In the genomic region with DNA sequence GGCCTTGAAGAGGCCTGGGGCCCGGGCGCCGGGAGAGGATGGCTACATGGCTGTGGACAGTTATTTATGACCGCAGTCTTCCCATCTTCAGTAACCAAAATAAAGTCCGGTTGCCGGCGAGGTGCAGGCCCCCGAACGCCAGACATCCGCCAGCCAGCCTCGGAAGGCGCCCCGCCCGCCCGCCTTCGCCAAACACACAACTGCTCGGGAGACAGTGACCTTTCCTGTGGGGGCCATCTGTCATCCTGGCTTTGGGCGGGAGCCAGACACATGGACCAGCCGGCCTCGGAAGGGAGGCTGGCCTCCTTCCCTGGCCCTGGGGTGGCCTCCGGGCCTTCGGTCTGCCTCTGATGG, we compare ENCODE assay signal across 12 cellular contexts.
A peak's percentile ranks its signal among the peaks of the same experiment; 100 is the strongest.
DNase-seq lines count a peak whose midpoint lies in the region; ATAC-seq and TF ChIP-seq lines count a peak whose summit lies in the region.
"Had no signal": no experiment of that assay in that cellular context is flagged by ENCODE, and none has a peak within 500 bp of the region (broad histone marks: within the 10 kb centered on the region; RNA-seq: fewer than 3 reads in every experiment).

No MANE protein-coding gene starts in this region.

- no peaks in the 10 kb centered on the region for H3K9me3 Mint-ChIP-seq in osteocyte (ENCODE audit: unreplicated experiment)

- ATAC-seq in Panc1: no peak
- no peak for ATAC-seq in HG03378 (IDR thresholded peaks at IDR 0.05; ENCODE audit: unreplicated experiment)

- H3K79me2 ChIP-seq in ACC112 (ENCODE audit: control insufficient read depth, insufficient read depth, low read length, unreplicated experiment): no peaks in the 10 kb centered on the region

- no peaks in the 10 kb centered on the region for H3K36me3 Mint-ChIP-seq in osteocyte (ENCODE audit: unreplicated experiment)

- no peak for TF ChIP-seq CTCF in Panc1 (IDR thresholded peaks at IDR 0.05)
- TF ChIP-seq CTCF in osteocyte (IDR thresholded peaks at IDR 0.05): no peak

- CTCF ChIA-PET in Panc1 (lab: Charles Lee): no interaction called here

- POLR2A ChIA-PET in Panc1 (lab: Charles Lee): no interaction called here

- DNase-seq in Panc1 (ENCODE audit: low read depth, low spot score): no peak
- peak; percentile 76 for DNase-seq in cardiac septum (ENCODE audit: low spot score)
- DNase-seq in osteocyte (ENCODE audit: extremely low spot score, unreplicated experiment): no peak
- no peak for DNase-seq in OCI-M2 (lab: John Stamatoyannopoulos, UW; ENCODE audit: unreplicated experiment)
- DNase-seq in NCI-H226: no peak
- DNase-seq in NCI-H510A (lab: John Stamatoyannopoulos, UW): no peak
- DNase-seq: KG1, NCI-H446 treated with DMSO at 0.1 percent for 48 hours, T-helper 2 cell had no signal

- H3K27me3 Mint-ChIP-seq in osteocyte (ENCODE audit: unreplicated experiment): no peaks in the 10 kb centered on the region

- no peaks in the 10 kb centered on the region for H3K9me3 ChIP-seq in Panc1 (ENCODE audit: control insufficient read depth, insufficient read depth, low read depth, low read length)

- H3K27ac Mint-ChIP-seq in osteocyte (ENCODE audit: unreplicated experiment): peak overlapping the region; percentile 93
- H3K27ac Mint-ChIP-seq: B cell had no signal

- in situ Hi-C loops in Panc1 (cut with HindIII; ENCODE audit: low pct_unique_long_range_greater_than_20kb, low sequenced_read_pairs): no loop called here

- H3K27ac ChIP-seq in ACC112 (ENCODE audit: low read depth, low read length) (peak overlapping the region; percentile 64), Panc1 (ENCODE audit: low read length) (peak overlapping the region; percentile 71)

- no peak overlapping the region for H3K4me3 Mint-ChIP-seq in osteocyte (ENCODE audit: unreplicated experiment)
- H3K4me3 Mint-ChIP-seq: B cell had no signal

- intact Hi-C loops in Panc1 (cut with micrococcal nuclease; ENCODE audit: unreplicated experiment) (no loop called here), cardiac septum (cut with DNase I) (loop anchor here (2.0 kb wide), 1 partner anchor 44 kb away; no protein-coding TSS in a partner anchor)

- BruUV-seq in Panc1 (replicated peaks; lab: Mats Ljungman, UMichigan): no TSS peak

- no peaks in the 10 kb centered on the region for H3K36me3 ChIP-seq in ACC112 (ENCODE audit: insufficient read depth, low read length)
- no peaks in the 10 kb centered on the region for H3K36me3 ChIP-seq in Panc1 (ENCODE audit: control insufficient read depth, insufficient read depth, low read length)

- H3K4me1 Mint-ChIP-seq in osteocyte (ENCODE audit: unreplicated experiment): peaks cover 44% of the 10 kb centered on the region
- H3K4me1 Mint-ChIP-seq: B cell had no signal

- no peak overlapping the region for H3K4me3 ChIP-seq in ACC112 (ENCODE audit: low read depth, low read length)
- H3K4me3 ChIP-seq in Panc1 (ENCODE audit: low read depth in 2 of 2, low read length in 2 of 2): no peak overlapping the region

- H2AFZ ChIP-seq in ACC112 (ENCODE audit: low read length, unreplicated experiment): no peak overlapping the region

- H3K4me1 ChIP-seq in ACC112 (ENCODE audit: control insufficient read depth, insufficient read depth, low read length, unreplicated experiment): peaks cover 16% of the 10 kb centered on the region
- peaks cover 51% of the 10 kb centered on the region for H3K4me1 ChIP-seq in Panc1 (ENCODE audit: control insufficient read depth, insufficient read depth, low read length)

- H3K27me3 ChIP-seq in ACC112 (ENCODE audit: insufficient read depth, low read length) (no peaks in the 10 kb centered on the region), Panc1 (ENCODE audit: control insufficient read depth, insufficient read depth, low read length) (no peaks in the 10 kb centered on the region)
